Comparison of ENCODE assay signal across 8 cellular contexts in genomic region chr6:134247271-134247833, GRCh38.
DNase-seq lines count a peak whose midpoint lies in the region; ATAC-seq and TF ChIP-seq lines count a peak whose summit lies in the region.

No MANE protein-coding gene starts in this region.

- no peaks in the 10 kb centered on the region for H3K36me3 ChIP-seq in SK-N-SH (replicated peaks in 1 of 2; ENCODE audit: control insufficient read depth in 1 of 2, insufficient read depth in 2 of 2, low read length in 1 of 2)

- H3K4me1 Mint-ChIP-seq in activated naive CD8-positive, alpha-beta T cell treated with anti-CD3 and anti-CD28 coated beads for 36 hours: peaks cover 63% of the 10 kb centered on the region

- CTCF ChIA-PET in SK-N-SH (lab: Yijun Ruan, JAX): no interaction called here

- H3K27me3 Mint-ChIP-seq in activated naive CD8-positive, alpha-beta T cell treated with anti-CD3 and anti-CD28 coated beads for 36 hours: no peaks in the 10 kb centered on the region

- H3K79me2 ChIP-seq in SK-N-SH (ENCODE audit: insufficient read depth): no peaks in the 10 kb centered on the region

- DNase-seq in GM10266 (ENCODE audit: extremely low spot score): peak; percentile 48
- no peak for DNase-seq in SK-N-SH
- peak; percentile 78 for DNase-seq in activated naive CD8-positive, alpha-beta T cell treated with anti-CD3 and anti-CD28 coated beads for 36 hours
- peak; percentile 15 to 44 for DNase-seq in stimulated activated CD4-positive, alpha-beta T cell treated with anti-CD3 and anti-CD28 coated beads, Interleukin-4, amount 100 ng/mL, for 48 hours (ENCODE audit: low read depth in 2 of 2)
- DNase-seq in kidney glomerular epithelial cell (lab: John Stamatoyannopoulos, UW): no peak
- no peak for DNase-seq in NCI-H1105 treated with DMSO at 0.1 percent for 48 hours (lab: John Stamatoyannopoulos, UW)
- no peak for DNase-seq in NCI-H1694 (lab: John Stamatoyannopoulos, UW)

- TF ChIP-seq CTCF in GM10266 (IDR thresholded peaks at IDR 0.05; ENCODE audit: control insufficient read depth, insufficient read depth, low read depth, missing control alignments) (no peak), SK-N-SH (IDR thresholded peaks at IDR 0.05) (no peak)

- H3K4me3 ChIP-seq in SK-N-SH (ENCODE audit: low read depth in 2 of 2, low read length in 1 of 2): no peak overlapping the region

- H3K36me3 Mint-ChIP-seq in activated naive CD8-positive, alpha-beta T cell treated with anti-CD3 and anti-CD28 coated beads for 36 hours: peaks cover 19% of the 10 kb centered on the region

- H3K9ac ChIP-seq in SK-N-SH: no peak overlapping the region

- H3K27ac ChIP-seq in SK-N-SH (ENCODE audit: low read depth in 2 of 2, low read length in 1 of 2): no peak overlapping the region

- H3K27me3 ChIP-seq in SK-N-SH (ENCODE audit: insufficient read depth): no peaks in the 10 kb centered on the region

- no peaks in the 10 kb centered on the region for H3K9me3 ChIP-seq in SK-N-SH

- H3K4me1 ChIP-seq in SK-N-SH (ENCODE audit: control insufficient read depth in 1 of 2, insufficient read depth in 2 of 2, low read depth in 1 of 2, low read length in 1 of 2): peaks cover 0 to 6% of the 10 kb centered on the region in 2 experiments; a peak in 2 of 4 replicates

- H4K20me1 ChIP-seq in SK-N-SH (ENCODE audit: insufficient read depth): no peaks in the 10 kb centered on the region

- peak overlapping the region; percentile 99 for H3K27ac Mint-ChIP-seq in activated naive CD8-positive, alpha-beta T cell treated with anti-CD3 and anti-CD28 coated beads for 36 hours

- POLR2A ChIA-PET in SK-N-SH (lab: Yijun Ruan, JAX): no interaction called here

- H3K9me3 Mint-ChIP-seq in activated naive CD8-positive, alpha-beta T cell treated with anti-CD3 and anti-CD28 coated beads for 36 hours: peaks cover 8% of the 10 kb centered on the region

- H3K4me3 Mint-ChIP-seq in activated naive CD8-positive, alpha-beta T cell treated with anti-CD3 and anti-CD28 coated beads for 36 hours: peak overlapping the region; percentile 49

- H2AFZ ChIP-seq in SK-N-SH (ENCODE audit: low read depth): no peak overlapping the region

- ATAC-seq in GM21825 (IDR thresholded peaks at IDR 0.05; ENCODE audit: unreplicated experiment): peak; percentile 94

- no peak for TF ChIP-seq RAD21 in SK-N-SH (IDR thresholded peaks at IDR 0.05; ENCODE audit: low read length)

- TF ChIP-seq EP300 in SK-N-SH (IDR thresholded peaks at IDR 0.05; ENCODE audit: borderline replicate concordance in 1 of 2, low read depth in 1 of 2, low read length in 1 of 2): no peak

- no peaks in the 10 kb centered on the region for H3F3A ChIP-seq in SK-N-SH (replicated peaks; ENCODE audit: insufficient read depth)

- 90% methylated on average over 5 of the region's 5 CpGs for WGBS in SK-N-SH (ENCODE audit: low lambda C conversion rate)

- no peaks in the 10 kb centered on the region for H3K9me2 ChIP-seq in SK-N-SH

- H3K4me2 ChIP-seq in SK-N-SH: no peak overlapping the region

TF ChIP-seq in SK-N-SH, 30 proteins besides CTCF, POLR2A, EP300 and RAD21:
- TF ChIP-seq PBX3 (IDR thresholded peaks at IDR 0.05): peak; percentile 36; the same call in 1 of the 2 replicates
- no peak for TF ChIP-seq GATA2 (CRISPR knock-in tag; IDR thresholded peaks at IDR 0.05)

Comparison
In these comparisons a context has a peak if more than half of its experiments do, and no peak if none do; other contexts are left out.
1. DNase-seq: peak in GM10266 (single experiment), activated naive CD8-positive, alpha-beta T cell treated with anti-CD3 and anti-CD28 coated beads for 36 hours (single experiment) and stimulated activated CD4-positive, alpha-beta T cell treated with anti-CD3 and anti-CD28 coated beads, Interleukin-4, amount 100 ng/mL, for 48 hours (2 of 2); none in SK-N-SH (single experiment), kidney glomerular epithelial cell (single experiment), NCI-H1105 treated with DMSO at 0.1 percent for 48 hours (single experiment) and NCI-H1694 (single experiment).